In the genomic region with DNA sequence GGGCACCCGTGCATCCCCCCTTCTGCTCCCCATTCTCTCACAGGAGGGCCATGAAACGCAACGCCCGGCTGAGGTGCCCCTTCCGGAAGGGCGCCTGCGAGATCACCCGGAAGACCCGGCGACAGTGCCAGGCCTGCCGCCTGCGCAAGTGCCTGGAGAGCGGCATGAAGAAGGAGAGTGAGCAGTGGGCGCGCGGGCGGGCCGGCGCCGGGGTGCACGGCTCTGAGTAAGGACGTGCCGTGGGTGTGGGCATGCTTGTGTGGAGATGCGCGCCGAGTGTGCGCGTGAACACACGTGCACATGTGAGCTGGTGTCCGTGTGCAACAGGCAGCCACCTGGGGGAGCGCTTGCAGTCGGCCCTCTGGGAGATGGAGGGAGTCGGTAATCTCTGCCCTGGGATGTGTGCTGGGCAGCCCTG, we compare ENCODE assay signal across 8 cellular contexts. TPM values are rescaled to one million over a fixed set of nuclear protein-coding genes. Genes with fewer than 3 reads are reported as not detected.
DNase-seq lines count a peak whose midpoint lies in the region; ATAC-seq and TF ChIP-seq lines count a peak whose summit lies in the region.

No MANE protein-coding gene starts in this region.

- peak overlapping the region; percentile 44 to 93 (median 81) for H3K27ac Mint-ChIP-seq in naive thymus-derived CD4-positive, alpha-beta T cell

- H3K27ac ChIP-seq in naive thymus-derived CD4-positive, alpha-beta T cell (ENCODE audit: low read depth, low read length), result peak overlapping the region; percentile 33
- H3K27ac ChIP-seq in testis, result no peak overlapping the region

- H3K4me3 ChIP-seq in naive thymus-derived CD4-positive, alpha-beta T cell (ENCODE audit: low read length), result peak overlapping the region; percentile 80
- H3K4me3 ChIP-seq in testis, result peak overlapping the region; percentile 49 to 66

- intact Hi-C loops in naive thymus-derived CD4-positive, alpha-beta T cell (cut with micrococcal nuclease), result loop anchor here in 1 of 2 donors (10.0 kb wide), 1 partner anchor 135 kb away; a partner anchor contains a TSS
- intact Hi-C loops in testis (cut with DNase I; ENCODE audit: low total_unique reads), result no loop called here

- in situ Hi-C loops in ACHN (cut with HindIII; ENCODE audit: low pct_ligation_motif_present, low pct_unique_long_range_greater_than_20kb, low sequenced_read_pairs) (no loop called here), GM18951 (cut with MboI; ENCODE audit: low sequenced_read_pairs, unreplicated experiment) (no loop called here)

- peaks cover 0 to 8% of the 10 kb centered on the region in 2 donors for H3K4me1 ChIP-seq in naive thymus-derived CD4-positive, alpha-beta T cell (ENCODE audit: control insufficient read depth in 2 of 2, insufficient read depth in 2 of 2, low read length in 2 of 2)
- H3K4me1 ChIP-seq in testis, result peaks cover 3% of the 10 kb centered on the region

- peak; percentile 67 for ATAC-seq in HG03139 (IDR thresholded peaks at IDR 0.05; ENCODE audit: unreplicated experiment)
- peak; percentile 83 for ATAC-seq in naive thymus-derived CD4-positive, alpha-beta T cell

- DNase-seq in ACHN, result peak; percentile 31
- peak; percentile 37 to 39 for DNase-seq in activated CD4-positive, alpha-beta T cell treated with anti-CD3 and anti-CD28 coated beads for 24 hours (ENCODE audit: low read depth in 2 of 2)
- DNase-seq in dermis microvascular lymphatic vessel endothelial cell (ENCODE audit: low read depth in 2 of 2), result peak; percentile 6 to 46
- peak; percentile 17 to 57 (median 49) for DNase-seq in naive thymus-derived CD4-positive, alpha-beta T cell
- peak; percentile 49 for DNase-seq in testis
- no peak for DNase-seq in HCEC 1CT

- no peaks in the 10 kb centered on the region for H3K36me3 Mint-ChIP-seq in naive thymus-derived CD4-positive, alpha-beta T cell

- CTCF ChIA-PET in naive thymus-derived CD4-positive, alpha-beta T cell (lab: Charles Lee), result interaction anchor here (1.5 to 1.7 kb wide), 2 partner anchors 10 to 337 kb away, joined by 4 to 5 read pairs; no protein-coding TSS in a partner anchor

- H3K27me3 ChIP-seq in naive thymus-derived CD4-positive, alpha-beta T cell (ENCODE audit: control insufficient read depth in 2 of 2, insufficient read depth in 2 of 2, low read length in 2 of 2), result no peaks in the 10 kb centered on the region
- H3K27me3 ChIP-seq in testis, result no peaks in the 10 kb centered on the region

- 1 to 3% methylated on average over 25 of the region's 33 CpGs for WGBS in testis, 2 donors

- no peaks in the 10 kb centered on the region for H3K9me3 ChIP-seq in naive thymus-derived CD4-positive, alpha-beta T cell (ENCODE audit: control insufficient read depth in 2 of 3, low read length in 3 of 3)
- H3K9me3 ChIP-seq in testis, result no peaks in the 10 kb centered on the region

- TF ChIP-seq POLR2A in GM18951 (IDR thresholded peaks at IDR 0.05; ENCODE audit: extremely low read depth, insufficient read depth, insufficient read length) (peak; percentile 66), testis (IDR thresholded peaks at IDR 0.05) (no peak)

- H3K4me3 Mint-ChIP-seq in naive thymus-derived CD4-positive, alpha-beta T cell, result peak overlapping the region; percentile 82 to 94 (median 88)

- peaks cover 0 to 2% (median 0%) of the 10 kb centered on the region in 11 donors for H3K9me3 Mint-ChIP-seq in naive thymus-derived CD4-positive, alpha-beta T cell

- TF ChIP-seq CTCF in testis (IDR thresholded peaks at IDR 0.05), result no peak

- H3K4me1 Mint-ChIP-seq in naive thymus-derived CD4-positive, alpha-beta T cell, result peaks cover 0 to 13% (median 10%) of the 10 kb centered on the region in 7 donors

- H3K36me3 ChIP-seq in naive thymus-derived CD4-positive, alpha-beta T cell (ENCODE audit: control insufficient read depth in 2 of 3, insufficient read depth in 3 of 3, low read length in 3 of 3), result no peaks in the 10 kb centered on the region
- no peaks in the 10 kb centered on the region for H3K36me3 ChIP-seq in testis (ENCODE audit: low read depth, missing control alignments)

- H3K27me3 Mint-ChIP-seq in naive thymus-derived CD4-positive, alpha-beta T cell, result peaks cover 0 to 11% (median 0%) of the 10 kb centered on the region in 5 donors

- POLR2A ChIA-PET in naive thymus-derived CD4-positive, alpha-beta T cell (lab: Charles Lee), result interaction anchor here (0.6 to 1.8 kb wide), 3 partner anchors 284 to 539 kb away, joined by 3 to 10 read pairs (median 6); a partner anchor contains a TSS

RNA-seq across cellular contexts. Expression of a gene that starts 28.1 kb away (rescaled TPM):
- total RNA-seq in dermis microvascular lymphatic vessel endothelial cell (under 0.01 TPM in 1 of 2 replicates, not detected in the other), testis (under 1 TPM; 0.47 to 0.74 TPM)
- under 1 TPM; 0.22 to 0.62 (median 0.44) TPM for total RNA-seq in naive thymus-derived CD4-positive, alpha-beta T cell
- polyA plus RNA-seq in naive thymus-derived CD4-positive, alpha-beta T cell, result under 1 TPM in 1 of 2 donors, not detected in 1; 0.26 TPM
- polyA plus RNA-seq in testis (ENCODE audit: insufficient read depth, low read depth, low replicate concordance), result 0.57 TPM
